In genomic region chr9:125974705-125975104, GRCh38 we compare ENCODE assay signal across 40 cellular contexts.
"Had no signal": no experiment of that assay in that cellular context is flagged by ENCODE, and none has a peak within 500 bp of the region (broad histone marks: within the 10 kb centered on the region; RNA-seq: fewer than 3 reads in every experiment).

No MANE protein-coding gene starts in this region.

- H3K4me3 ChIP-seq: adrenal gland, ascending aorta, body of pancreas, breast epithelium, cardiac muscle cell had no signal

- H3K27me3 Mint-ChIP-seq: activated T-cell treated with anti-CD3 and anti-CD28 coated beads, Interleukin-2, amount 50 U/mL, for 24 hours; central memory CD8-positive, alpha-beta T cell had no signal

- H3K36me3 ChIP-seq: adrenal gland, ascending aorta, brain microvascular endothelial cell, breast epithelium, cardiac muscle cell had no signal

- H3K4me1 Mint-ChIP-seq: activated naive CD4-positive, alpha-beta T cell treated with anti-CD3 and anti-CD28 coated beads, Interleukin-2, amount 10 ng/mL, durations not matched to agents 7 days and 5 days; activated naive CD4-positive, alpha-beta T cell treated with anti-CD3 and anti-CD28 coated beads, Interleukin-2, amount 50 U/mL, for 24 hours; activated naive CD8-positive, alpha-beta T cell treated with anti-CD3 and anti-CD28 coated beads for 36 hours; activated naive CD8-positive, alpha-beta T cell treated with anti-CD3 and anti-CD28 coated beads, Interleukin-2, amount 10 ng/mL, durations not matched to agents 7 days and 5 days; activated naive CD8-positive, alpha-beta T cell treated with anti-CD3 and anti-CD28 coated beads, Interleukin-2, amount 50 U/mL, for 24 hours; activated T-helper 17 cell treated with anti-CD3 and anti-CD28 coated beads, Interleukin-2, amount 50 U/mL, for 72 hours; central memory CD8-positive, alpha-beta T cell had no signal

- H3K4me3 Mint-ChIP-seq: activated naive CD4-positive, alpha-beta T cell treated with anti-CD3 and anti-CD28 coated beads for 36 hours; activated naive CD4-positive, alpha-beta T cell treated with anti-CD3 and anti-CD28 coated beads, Interleukin-2, amount 10 ng/mL, durations not matched to agents 7 days and 5 days; activated naive CD4-positive, alpha-beta T cell treated with anti-CD3 and anti-CD28 coated beads, Interleukin-2, amount 50 U/mL, for 24 hours; activated naive CD8-positive, alpha-beta T cell; activated naive CD8-positive, alpha-beta T cell treated with anti-CD3 and anti-CD28 coated beads for 36 hours; activated naive CD8-positive, alpha-beta T cell treated with anti-CD3 and anti-CD28 coated beads, Interleukin-2, amount 10 ng/mL, durations not matched to agents 7 days and 5 days; activated naive CD8-positive, alpha-beta T cell treated with anti-CD3 and anti-CD28 coated beads, Interleukin-2, amount 50 U/mL, for 24 hours; activated T-cell treated with anti-CD3 and anti-CD28 coated beads, Interleukin-2, amount 50 U/mL, for 24 hours; activated T-cell treated with anti-CD3 and anti-CD28 coated beads, Interleukin-2, amount 50 U/mL, for 4 hours; activated T-cell treated with anti-CD3 and anti-CD28 coated beads, Interleukin-2, amount 50 U/mL, for 72 hours; activated T-helper 1 cell treated with anti-CD3 and anti-CD28 coated beads, Interleukin-12 subunit alpha, Interleukin-12 subunit beta, Interleukin-2, Interleukin-4 antibody, amounts not matched to agents 30 ng/mL and 10 ng/mL and 1 ng/mL, durations not matched to agents 14 hours and 24 hours and 36 hours; activated T-helper 17 cell treated with anti-CD3 and anti-CD28 coated beads, Interleukin-2, amount 50 U/mL, for 72 hours; brain; central memory CD8-positive, alpha-beta T cell had no signal

- H3K4me1 ChIP-seq: adrenal gland, ascending aorta, body of pancreas, breast epithelium had no signal

- DNase-seq: activated effector memory CD4-positive, alpha-beta T cell treated with anti-CD3 and anti-CD28 coated beads, Interleukin-2, amount 50 U/mL, for 16 hours; activated effector memory CD4-positive, alpha-beta T cell treated with Interleukin-2 at 50 U/mL for 16 hours; activated gamma-delta T cell; activated gamma-delta T cell treated with Interleukin-2 at 50 U/mL for 16 hours; activated naive CD4-positive, alpha-beta T cell; activated naive CD4-positive, alpha-beta T cell treated with anti-CD3 and anti-CD28 coated beads for 36 hours; activated naive CD4-positive, alpha-beta T cell treated with anti-CD3 and anti-CD28 coated beads, Interleukin-2, amount 10 ng/mL, durations not matched to agents 7 days and 5 days; activated naive CD4-positive, alpha-beta T cell treated with anti-CD3 and anti-CD28 coated beads, Interleukin-2, amount 50 U/mL, for 16 hours; activated naive CD4-positive, alpha-beta T cell treated with Interleukin-2 at 50 U/mL for 16 hours; activated naive CD8-positive, alpha-beta T cell treated with anti-CD3 and anti-CD28 coated beads for 36 hours; activated naive CD8-positive, alpha-beta T cell treated with anti-CD3 and anti-CD28 coated beads, Interleukin-2, amount 10 ng/mL, durations not matched to agents 7 days and 5 days; activated naive CD8-positive, alpha-beta T cell treated with anti-CD3 and anti-CD28 coated beads, Interleukin-2, amount 50 U/mL, for 24 hours; activated T-cell treated with anti-CD3 and anti-CD28 coated beads, Interleukin-2, amount 50 U/mL, for 1 hour; activated T-cell treated with anti-CD3 and anti-CD28 coated beads, Interleukin-2, amount 50 U/mL, for 24 hours; activated T-cell treated with anti-CD3 and anti-CD28 coated beads, Interleukin-2, amount 50 U/mL, for 4 hours; activated T-cell treated with anti-CD3 and anti-CD28 coated beads, Interleukin-2, amount 50 U/mL, for 48 hours; activated T-cell treated with anti-CD3 and anti-CD28 coated beads, Interleukin-2, amount 50 U/mL, for 72 hours; adrenal gland; amniotic stem cell; amygdala; anterior cingulate cortex; aorta; body of pancreas; brain microvascular endothelial cell; caudate nucleus; central memory CD4-positive, alpha-beta T cell; cerebellar nuclear complex had no signal

- H3K27me3 ChIP-seq: adrenal gland, ascending aorta, body of pancreas, brain microvascular endothelial cell, breast epithelium, cardiac muscle cell had no signal

- H3K9me3 ChIP-seq: adrenal gland had no signal

- H3K36me3 Mint-ChIP-seq: activated naive CD4-positive, alpha-beta T cell treated with anti-CD3 and anti-CD28 coated beads, Interleukin-2, amount 10 ng/mL, durations not matched to agents 7 days and 5 days; activated naive CD8-positive, alpha-beta T cell treated with anti-CD3 and anti-CD28 coated beads for 36 hours; activated naive CD8-positive, alpha-beta T cell treated with anti-CD3 and anti-CD28 coated beads, Interleukin-2, amount 10 ng/mL, durations not matched to agents 7 days and 5 days; brain had no signal

- H3K27ac ChIP-seq: adrenal gland, ascending aorta, body of pancreas, brain microvascular endothelial cell, breast epithelium, cardiac muscle cell had no signal

- H3K27ac Mint-ChIP-seq: activated naive CD4-positive, alpha-beta T cell treated with anti-CD3 and anti-CD28 coated beads for 36 hours; activated naive CD4-positive, alpha-beta T cell treated with anti-CD3 and anti-CD28 coated beads, Interleukin-2, amount 10 ng/mL, durations not matched to agents 7 days and 5 days; activated naive CD4-positive, alpha-beta T cell treated with anti-CD3 and anti-CD28 coated beads, Interleukin-2, amount 50 U/mL, for 24 hours; activated naive CD4-positive, alpha-beta T cell treated with anti-CD3 and anti-CD28 coated beads, Interleukin-2, amount 50 U/mL, for 72 hours; activated naive CD8-positive, alpha-beta T cell; activated naive CD8-positive, alpha-beta T cell treated with anti-CD3 and anti-CD28 coated beads for 36 hours; activated naive CD8-positive, alpha-beta T cell treated with anti-CD3 and anti-CD28 coated beads, Interleukin-2, amount 10 ng/mL, durations not matched to agents 7 days and 5 days; activated naive CD8-positive, alpha-beta T cell treated with anti-CD3 and anti-CD28 coated beads, Interleukin-2, amount 50 U/mL, for 24 hours; activated T-cell treated with anti-CD3 and anti-CD28 coated beads, Interleukin-2, amount 50 U/mL, for 24 hours; activated T-cell treated with anti-CD3 and anti-CD28 coated beads, Interleukin-2, amount 50 U/mL, for 72 hours; activated T-helper 1 cell treated with anti-CD3 and anti-CD28 coated beads, Interleukin-12 subunit alpha, Interleukin-12 subunit beta, Interleukin-2, Interleukin-4 antibody, amounts not matched to agents 30 ng/mL and 10 ng/mL and 1 ng/mL, durations not matched to agents 14 hours and 24 hours and 36 hours; activated T-helper 17 cell treated with anti-CD3 and anti-CD28 coated beads, Interleukin-2, amount 50 U/mL, for 72 hours; activated T-helper 2 cell treated with anti-CD3 and anti-CD28 coated beads, Interferon-gamma antibody, Interleukin-2, Interleukin-4, amounts not matched to agents 10 μg/mL and 5 μg/mL and 100 μg/mL, durations not matched to agents 14 hours and 24 hours and 36 hours; brain had no signal

- ATAC-seq: activated naive CD4-positive, alpha-beta T cell treated with anti-CD3 and anti-CD28 coated beads, Interleukin-2, amount 50 U/mL, for 72 hours; activated naive CD8-positive, alpha-beta T cell treated with anti-CD3 and anti-CD28 coated beads, Interleukin-2, amount 50 U/mL, for 24 hours; activated T-cell treated with anti-CD3 and anti-CD28 coated beads, Interleukin-2, amount 50 U/mL, for 4 hours; activated T-cell treated with anti-CD3 and anti-CD28 coated beads, Interleukin-2, amount 50 U/mL, for 72 hours; activated T-helper 17 cell treated with anti-CD3 and anti-CD28 coated beads, Interleukin-2, amount 50 U/mL, for 72 hours; body of pancreas had no signal

- FAIRE-seq: astrocyte, bronchial epithelial cell had no signal
